ENCODE assay signal across 20 cellular contexts in genomic region chr13:78376033-78376432, GRCh38.
"Had no signal": no experiment of that assay in that cellular context is flagged by ENCODE, and none has a peak within 500 bp of the region (broad histone marks: within the 10 kb centered on the region; RNA-seq: fewer than 3 reads in every experiment).

No MANE protein-coding gene starts in this region.

- H3K4me1 ChIP-seq: testis had no signal

- H3K9me3 Mint-ChIP-seq: activated CD4-positive, alpha-beta T cell treated with anti-CD3 and anti-CD28 coated beads, Interleukin-2, amount 10 ng/mL, durations not matched to agents 7 days and 5 days; activated naive CD4-positive, alpha-beta T cell treated with anti-CD3 and anti-CD28 coated beads for 36 hours; activated naive CD8-positive, alpha-beta T cell treated with anti-CD3 and anti-CD28 coated beads, Interleukin-2, amount 50 U/mL, for 24 hours; activated T-cell treated with anti-CD3 and anti-CD28 coated beads, Interleukin-2, amount 50 U/mL, for 24 hours; activated T-helper 2 cell treated with anti-CD3 and anti-CD28 coated beads, Interferon-gamma antibody, Interleukin-2, Interleukin-4, amounts not matched to agents 10 μg/mL and 5 μg/mL and 100 μg/mL, durations not matched to agents 14 hours and 24 hours and 36 hours; type B pancreatic cell had no signal

- H3K9me3 ChIP-seq: prostate gland, testis had no signal

- H3K4me3 Mint-ChIP-seq: activated CD4-positive, alpha-beta T cell treated with anti-CD3 and anti-CD28 coated beads, Interleukin-2, amount 10 ng/mL, durations not matched to agents 7 days and 5 days; activated CD8-positive, alpha-beta T cell treated with anti-CD3 and anti-CD28 coated beads, Interleukin-2, amount 10 ng/mL, durations not matched to agents 7 days and 5 days; activated naive CD4-positive, alpha-beta T cell treated with anti-CD3 and anti-CD28 coated beads for 36 hours; activated naive CD8-positive, alpha-beta T cell treated with anti-CD3 and anti-CD28 coated beads, Interleukin-2, amount 50 U/mL, for 24 hours; activated T-cell treated with anti-CD3 and anti-CD28 coated beads, Interleukin-2, amount 50 U/mL, for 24 hours; central memory CD8-positive, alpha-beta T cell; type B pancreatic cell had no signal

- H3K4me1 Mint-ChIP-seq: activated CD4-positive, alpha-beta T cell treated with anti-CD3 and anti-CD28 coated beads, Interleukin-2, amount 10 ng/mL, durations not matched to agents 7 days and 5 days; activated naive CD8-positive, alpha-beta T cell treated with anti-CD3 and anti-CD28 coated beads, Interleukin-2, amount 50 U/mL, for 24 hours; central memory CD8-positive, alpha-beta T cell had no signal

- H3K36me3 ChIP-seq: brain microvascular endothelial cell, prostate gland had no signal

- H3K27ac Mint-ChIP-seq: activated CD4-positive, alpha-beta T cell treated with anti-CD3 and anti-CD28 coated beads, Interleukin-2, amount 10 ng/mL, durations not matched to agents 7 days and 5 days; activated CD8-positive, alpha-beta T cell treated with anti-CD3 and anti-CD28 coated beads, Interleukin-2, amount 10 ng/mL, durations not matched to agents 7 days and 5 days; activated naive CD4-positive, alpha-beta T cell treated with anti-CD3 and anti-CD28 coated beads for 36 hours; activated naive CD8-positive, alpha-beta T cell treated with anti-CD3 and anti-CD28 coated beads, Interleukin-2, amount 50 U/mL, for 24 hours; activated T-cell treated with anti-CD3 and anti-CD28 coated beads, Interleukin-2, amount 50 U/mL, for 24 hours; activated T-helper 2 cell treated with anti-CD3 and anti-CD28 coated beads, Interferon-gamma antibody, Interleukin-2, Interleukin-4, amounts not matched to agents 10 μg/mL and 5 μg/mL and 100 μg/mL, durations not matched to agents 14 hours and 24 hours and 36 hours; type B pancreatic cell had no signal

- DNase-seq: activated CD4-positive, alpha-beta T cell treated with anti-CD3 and anti-CD28 coated beads, Interleukin-2, amount 10 ng/mL, durations not matched to agents 7 days and 5 days; activated CD8-positive, alpha-beta T cell treated with anti-CD3 and anti-CD28 coated beads, Interleukin-2, amount 10 ng/mL, durations not matched to agents 7 days and 5 days; activated naive CD4-positive, alpha-beta T cell treated with anti-CD3 and anti-CD28 coated beads for 36 hours; activated naive CD8-positive, alpha-beta T cell treated with anti-CD3 and anti-CD28 coated beads, Interleukin-2, amount 50 U/mL, for 24 hours; activated T-cell treated with anti-CD3 and anti-CD28 coated beads, Interleukin-2, amount 50 U/mL, for 24 hours; aorta; brain microvascular endothelial cell; foreskin melanocyte; head of caudate nucleus; stimulated activated CD4-positive, alpha-beta T cell treated with anti-CD3 and anti-CD28 coated beads, Interleukin-4, amount 100 ng/mL, for 1 hour; T-helper 9 cell; testis had no signal

- ATAC-seq: activated CD4-positive, CD25-positive, alpha-beta regulatory T cell treated with anti-CD3 and anti-CD28 coated beads, Interleukin-2, amount 50 U/mL, for 24 hours; activated CD8-positive, alpha-beta T cell treated with anti-CD3 and anti-CD28 coated beads, Interleukin-2, amount 10 ng/mL, durations not matched to agents 7 days and 5 days; activated naive CD8-positive, alpha-beta T cell treated with anti-CD3 and anti-CD28 coated beads, Interleukin-2, amount 50 U/mL, for 24 hours; left lobe of liver had no signal

- H3K36me3 Mint-ChIP-seq: type B pancreatic cell had no signal

- H3K27me3 Mint-ChIP-seq: activated CD4-positive, alpha-beta T cell treated with anti-CD3 and anti-CD28 coated beads, Interleukin-2, amount 10 ng/mL, durations not matched to agents 7 days and 5 days; activated naive CD8-positive, alpha-beta T cell treated with anti-CD3 and anti-CD28 coated beads, Interleukin-2, amount 50 U/mL, for 24 hours; activated T-cell treated with anti-CD3 and anti-CD28 coated beads, Interleukin-2, amount 50 U/mL, for 24 hours; central memory CD8-positive, alpha-beta T cell; type B pancreatic cell had no signal

- H3K27me3 ChIP-seq: brain microvascular endothelial cell, testis had no signal

- H3K4me3 ChIP-seq: coronary artery, prostate gland, smooth muscle cell, testis had no signal

- H3K27ac ChIP-seq: brain microvascular endothelial cell, coronary artery, prostate gland, testis had no signal

- H3K4me2 ChIP-seq: smooth muscle cell had no signal
